In genomic region chr7:121392277-121393004, GRCh38 we compare ENCODE assay signal across 1 cellular context.
A peak's percentile ranks its signal among the peaks of the same experiment; 100 is the strongest.
TF ChIP-seq lines count a peak whose summit lies in the region.

No MANE protein-coding gene starts in this region.

TF ChIP-seq in K562, 482 proteins besides CTCF, POLR2A, EP300 and RAD21 (continued from another document):
- no peak for TF ChIP-seq VEZF1 (CRISPR knock-in tag; IDR thresholded peaks at IDR 0.05)
- TF ChIP-seq RBM25 (IDR thresholded peaks at IDR 0.05; ENCODE audit: low read depth, low read length, severe bottlenecking), result peak; percentile 51
- TF ChIP-seq E2F1 (CRISPR knock-in tag; IDR thresholded peaks at IDR 0.05), result no peak
- TF ChIP-seq CHAMP1 (IDR thresholded peaks at IDR 0.05), result peak; percentile 60
- TF ChIP-seq ZNF57 (CRISPR knock-in tag; IDR thresholded peaks at IDR 0.05), result no peak
- no peak for TF ChIP-seq FOXJ3 (CRISPR knock-in tag; IDR thresholded peaks at IDR 0.05)
- no peak for TF ChIP-seq TRIM28 (IDR thresholded peaks at IDR 0.05)
- TF ChIP-seq, protein P1, sequence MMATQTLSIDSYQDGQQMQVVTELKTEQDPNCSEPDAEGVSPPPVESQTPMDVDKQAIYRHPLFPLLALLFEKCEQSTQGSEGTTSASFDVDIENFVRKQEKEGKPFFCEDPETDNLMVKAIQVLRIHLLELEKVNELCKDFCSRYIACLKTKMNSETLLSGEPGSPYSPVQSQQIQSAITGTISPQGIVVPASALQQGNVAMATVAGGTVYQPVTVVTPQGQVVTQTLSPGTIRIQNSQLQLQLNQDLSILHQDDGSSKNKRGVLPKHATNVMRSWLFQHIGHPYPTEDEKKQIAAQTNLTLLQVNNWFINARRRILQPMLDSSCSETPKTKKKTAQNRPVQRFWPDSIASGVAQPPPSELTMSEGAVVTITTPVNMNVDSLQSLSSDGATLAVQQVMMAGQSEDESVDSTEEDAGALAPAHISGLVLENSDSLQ (IDR thresholded peaks at IDR 0.05), result no peak
- TF ChIP-seq ZNF76 (CRISPR knock-in tag; IDR thresholded peaks at IDR 0.05; ENCODE audit: borderline replicate concordance), result no peak
- TF ChIP-seq IFI16 (CRISPR knock-in tag; IDR thresholded peaks at IDR 0.05), result no peak
- no peak for TF ChIP-seq TBP (optimal IDR thresholded peaks at IDR 0.05; ENCODE audit: low read depth, low read length)
- TF ChIP-seq ZHX1 (conservative IDR thresholded peaks at IDR 0.05; ENCODE audit: low read length), result no peak
- TF ChIP-seq ZNF347 (CRISPR knock-in tag; IDR thresholded peaks at IDR 0.05; ENCODE audit: low read depth), result no peak
- no peak for TF ChIP-seq ZNF586 (CRISPR knock-in tag; conservative IDR thresholded peaks at IDR 0.05)
- TF ChIP-seq MXI1 (IDR thresholded peaks at IDR 0.05; ENCODE audit: low read depth, low read length), result no peak
- TF ChIP-seq FOXJ2 (tag; IDR thresholded peaks at IDR 0.05), result no peak
- no peak for TF ChIP-seq KHSRP (IDR thresholded peaks at IDR 0.05)
- no peak for TF ChIP-seq SRF (CRISPR knock-in tag; IDR thresholded peaks at IDR 0.05)
- TF ChIP-seq LCOR (CRISPR knock-in tag; IDR thresholded peaks at IDR 0.05), result no peak
- no peak for TF ChIP-seq TCFL5 (CRISPR knock-in tag; conservative IDR thresholded peaks at IDR 0.05)
- TF ChIP-seq NFE2L1 (tag; IDR thresholded peaks at IDR 0.05; ENCODE audit: borderline replicate concordance, low read depth), result no peak
- no peak for TF ChIP-seq ZNF699 (CRISPR knock-in tag; IDR thresholded peaks at IDR 0.05; ENCODE audit: insufficient replicate concordance)
- TF ChIP-seq FOXP1 (CRISPR knock-in tag; IDR thresholded peaks at IDR 0.05), result no peak
- no peak for TF ChIP-seq ZNF23 (CRISPR knock-in tag; IDR thresholded peaks at IDR 0.05)
- TF ChIP-seq ZNF3 (CRISPR knock-in tag; IDR thresholded peaks at IDR 0.05), result no peak
- TF ChIP-seq MTA1 (IDR thresholded peaks at IDR 0.05; ENCODE audit: borderline replicate concordance), result no peak
- no peak for TF ChIP-seq GTF2A2 (tag; IDR thresholded peaks at IDR 0.05)
- peak; percentile 64; the same call in 1 of the 2 replicates for TF ChIP-seq ATF4 (CRISPR knock-in tag; IDR thresholded peaks at IDR 0.05)
- no peak for TF ChIP-seq SMAD4 (CRISPR knock-in tag; conservative IDR thresholded peaks at IDR 0.05)
- no peak for TF ChIP-seq PTRF (tag; IDR thresholded peaks at IDR 0.05)
- no peak for TF ChIP-seq ZEB2 (IDR thresholded peaks at IDR 0.05)
- TF ChIP-seq BRF2 (IDR thresholded peaks at IDR 0.05; ENCODE audit: borderline replicate concordance, insufficient read depth, insufficient read length), result no peak
- TF ChIP-seq SP1 (CRISPR knock-in tag; IDR thresholded peaks at IDR 0.05), result no peak
- TF ChIP-seq TRIM24 (IDR thresholded peaks at IDR 0.05), result no peak; a peak in 1 of 4 replicates
- no peak for TF ChIP-seq MAZ (CRISPR knock-in tag; conservative IDR thresholded peaks at IDR 0.05 in 1 of 2, IDR thresholded peaks at IDR 0.05 in 1 of 2)
- TF ChIP-seq ZBTB5 (IDR thresholded peaks at IDR 0.05), result no peak
- no peak for TF ChIP-seq NR2F6 (CRISPR knock-in tag; IDR thresholded peaks at IDR 0.05)
